In the genomic region with DNA sequence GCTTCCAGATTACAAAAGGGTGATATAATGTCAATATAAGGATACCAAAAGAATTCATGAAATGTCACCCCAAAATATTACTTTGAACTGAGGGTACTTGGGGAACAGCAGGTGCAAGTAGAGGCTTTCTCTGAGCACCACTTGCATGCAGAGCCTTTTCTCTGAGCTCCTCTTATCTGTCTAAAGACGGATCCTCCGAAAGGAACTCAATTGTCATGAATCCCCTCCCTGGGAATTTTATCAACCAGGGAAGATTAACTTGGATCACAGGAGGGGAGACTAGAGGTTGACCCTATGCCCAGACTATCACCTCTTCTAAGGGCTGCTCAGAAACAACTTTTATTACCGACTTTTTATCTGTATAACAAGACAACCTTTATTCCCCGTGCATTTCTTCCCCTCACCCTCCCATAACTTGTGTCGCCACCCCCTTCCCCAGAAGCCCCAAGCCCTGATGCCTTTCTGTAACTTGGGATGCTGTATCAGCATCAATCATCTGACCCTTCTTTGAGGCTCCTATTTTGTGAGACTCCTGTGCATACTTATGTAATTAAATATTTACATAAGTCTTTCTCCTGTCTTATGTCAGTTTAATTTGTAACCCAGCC, we compare ENCODE assay signal across 21 cellular contexts.
DNase-seq lines count a peak whose midpoint lies in the region; ATAC-seq and TF ChIP-seq lines count a peak whose summit lies in the region.
"Had no signal": no experiment of that assay in that cellular context is flagged by ENCODE, and none has a peak within 500 bp of the region (broad histone marks: within the 10 kb centered on the region; RNA-seq: fewer than 3 reads in every experiment).

No MANE protein-coding gene starts in this region.

- H3K36me3 Mint-ChIP-seq in mesothelial cell of epicardium, result peaks cover 33% of the 10 kb centered on the region

- no peaks in the 10 kb centered on the region for H3K27me3 ChIP-seq in aorta (ENCODE audit: control insufficient read depth in 1 of 2, insufficient read depth in 2 of 2, low read length in 1 of 2)

- intact Hi-C loops in aorta (cut with DNase I), result no loop called here

- ATAC-seq in aorta (ENCODE audit: low FRiP score) (peak; percentile 41), omental fat pad (ENCODE audit: low FRiP score) (no peak)
- ATAC-seq: A549, GM12878, HepG2 had no signal

- H3K27ac Mint-ChIP-seq in mesothelial cell of epicardium, result peak overlapping the region; percentile 51
- H3K27ac Mint-ChIP-seq: CD4-positive, alpha-beta T cell; HFFc6; IgD-negative memory B cell had no signal

- no peaks in the 10 kb centered on the region for H3K36me3 ChIP-seq in aorta (ENCODE audit: control insufficient read depth in 1 of 2, insufficient read depth in 2 of 2, low read length in 1 of 2)

- peaks cover 1% of the 10 kb centered on the region for H3K9me3 ChIP-seq in aorta (ENCODE audit: control insufficient read depth, low read length)
- H3K9me3 ChIP-seq: A549 had no signal

- no peaks in the 10 kb centered on the region for H3K4me1 ChIP-seq in aorta (ENCODE audit: control insufficient read depth in 1 of 2, insufficient read depth in 2 of 2, low read length in 2 of 2)
- H3K4me1 ChIP-seq: A549 had no signal

- H3K9me3 Mint-ChIP-seq in mesothelial cell of epicardium, result peaks cover 35% of the 10 kb centered on the region

- H3K4me1 Mint-ChIP-seq in mesothelial cell of epicardium, result peaks cover 39% of the 10 kb centered on the region
- H3K4me1 Mint-ChIP-seq: IgD-negative memory B cell had no signal

- no peaks in the 10 kb centered on the region for H3K27me3 Mint-ChIP-seq in mesothelial cell of epicardium (ENCODE audit: low read depth)
- H3K27me3 Mint-ChIP-seq: CD4-positive, alpha-beta T cell had no signal

- no peak overlapping the region for H3K4me3 Mint-ChIP-seq in mesothelial cell of epicardium
- H3K4me3 Mint-ChIP-seq: CD4-positive, alpha-beta T cell; HFFc6; IgD-negative memory B cell had no signal

- no peak overlapping the region for H3K4me3 ChIP-seq in aorta (ENCODE audit: low read length in 2 of 2)
- H3K4me3 ChIP-seq: A549, GM12878 had no signal

- peak overlapping the region; percentile 18; the same call in 1 of the 2 replicates for H3K27ac ChIP-seq in VCaP
- H3K27ac ChIP-seq in aorta (ENCODE audit: low read depth in 1 of 2, low read length in 2 of 2), result no peak overlapping the region
- H3K27ac ChIP-seq: 22Rv1, A549, C4-2B had no signal

- no peak for TF ChIP-seq CTCF in VCaP (conservative IDR thresholded peaks at IDR 0.05)
- TF ChIP-seq CTCF in mesothelial cell of epicardium (IDR thresholded peaks at IDR 0.05; ENCODE audit: unreplicated experiment), result no peak
- TF ChIP-seq CTCF in omental fat pad (IDR thresholded peaks at IDR 0.05), result no peak

- DNase-seq in DMS53 (lab: John Stamatoyannopoulos, UW), result peak; percentile 22
- no peak for DNase-seq in DMS53 treated with DMSO at 0.1 percent for 48 hours (lab: John Stamatoyannopoulos, UW; ENCODE audit: unreplicated experiment)
- DNase-seq in mesothelial cell of epicardium (ENCODE audit: low spot score in 2 of 2, unreplicated experiment in 2 of 2), result no peak
- no peak for DNase-seq in aorta
- no peak for DNase-seq in NCI-H1048 (lab: John Stamatoyannopoulos, UW)
- DNase-seq in omental fat pad (ENCODE audit: low spot score), result no peak
- DNase-seq in NCI-H446 treated with DMSO at 0.1 percent for 48 hours (lab: John Stamatoyannopoulos, UW), result no peak
- DNase-seq: AML-193; CD4-positive, alpha-beta T cell; DMS153; DND-41; EL; HCEC 1CT; HFFc6 had no signal

- WGBS in aorta, 2 donors, result 87 to 92% methylated on average over 5 of the region's 5 CpGs
